8 cellular contexts compared by ENCODE assay signal in genomic region chr1:161133220-161133740, GRCh38. TPM values are rescaled to one million over a fixed set of nuclear protein-coding genes. Genes with fewer than 3 reads are reported as not detected.
DNase-seq lines count a peak whose midpoint lies in the region; TF ChIP-seq lines count a peak whose summit lies in the region.

No MANE protein-coding gene starts in this region.

- H2AFZ ChIP-seq in SU-DHL-6 (ENCODE audit: low read depth, low read length, severe bottlenecking): peak overlapping the region; percentile 90

- intact Hi-C loops in cardiac septum (cut with DNase I): loop anchor here (2.0 to 10.0 kb wide), 4 partner anchors 14 to 138 kb away; partner anchors contain the start of genes NIT1, PFDN2 and USP21

- H3K27ac ChIP-seq in cardiac muscle cell (peak overlapping the region; percentile 97), SU-DHL-6 (ENCODE audit: low read depth, low read length) (peak overlapping the region; percentile 64), urinary bladder (ENCODE audit: low read depth) (peak overlapping the region; percentile 97)

- no peak for DNase-seq in cardiac muscle cell (ENCODE audit: low read depth in 1 of 2, low spot score in 1 of 2)
- DNase-seq in cardiac septum (ENCODE audit: low spot score): no peak
- peak; percentile 11 for DNase-seq in iPS-NIHi11 (ENCODE audit: low spot score)
- no peak for DNase-seq in Kasumi-1 (lab: John Stamatoyannopoulos, UW)
- DNase-seq in ecto neural progenitor cell (ENCODE audit: low spot score): no peak
- DNase-seq in NCI-H128 (lab: John Stamatoyannopoulos, UW; ENCODE audit: unreplicated experiment): no peak

- H3K36me3 ChIP-seq in cardiac muscle cell: no peaks in the 10 kb centered on the region
- no peaks in the 10 kb centered on the region for H3K36me3 ChIP-seq in SU-DHL-6 (ENCODE audit: low read length)
- peaks cover 2% of the 10 kb centered on the region for H3K36me3 ChIP-seq in urinary bladder (ENCODE audit: insufficient read depth)

- H3K9me3 ChIP-seq in cardiac muscle cell (ENCODE audit: low read depth): no peaks in the 10 kb centered on the region
- H3K9me3 ChIP-seq in SU-DHL-6 (ENCODE audit: insufficient read depth, low read length): no peaks in the 10 kb centered on the region

- H3K79me2 ChIP-seq in SU-DHL-6 (ENCODE audit: insufficient read depth, low read length): peaks cover 19% of the 10 kb centered on the region

- no peaks in the 10 kb centered on the region for H3K9me2 ChIP-seq in SU-DHL-6 (replicated peaks; ENCODE audit: insufficient read depth, low read length)

- H3K4me3 ChIP-seq in cardiac muscle cell (peak overlapping the region; percentile 60), SU-DHL-6 (ENCODE audit: insufficient read depth, low read length, poor library complexity, severe bottlenecking) (peak overlapping the region; percentile 92), urinary bladder (ENCODE audit: low read depth, low read length) (peak overlapping the region; percentile 81)

- H3K27me3 ChIP-seq in cardiac muscle cell (no peaks in the 10 kb centered on the region), SU-DHL-6 (ENCODE audit: low read length) (no peaks in the 10 kb centered on the region)

- H3K4me1 ChIP-seq in cardiac muscle cell (ENCODE audit: low read depth) (peaks cover 33% of the 10 kb centered on the region), urinary bladder (ENCODE audit: insufficient read depth) (no peaks in the 10 kb centered on the region)

- peak overlapping the region; percentile 83 for H3K9ac ChIP-seq in SU-DHL-6 (ENCODE audit: low read length)

- 6% methylated on average over 11 of the region's 11 CpGs for WGBS in urinary bladder

- H3F3A ChIP-seq in SU-DHL-6 (ENCODE audit: insufficient read depth): peaks cover 25% of the 10 kb centered on the region

- no peaks in the 10 kb centered on the region for H4K20me1 ChIP-seq in SU-DHL-6 (ENCODE audit: low read depth, low read length)

- peak overlapping the region; percentile 92 for H3K4me2 ChIP-seq in SU-DHL-6 (ENCODE audit: low read depth, low read length, poor library complexity, severe bottlenecking)

- TF ChIP-seq CTCF in cardiac muscle cell (IDR thresholded peaks at IDR 0.05; ENCODE audit: low read depth, low read length): no peak
- TF ChIP-seq CTCF in SU-DHL-6 (IDR thresholded peaks at IDR 0.05; ENCODE audit: insufficient read depth, low read length, poor library complexity, severe bottlenecking): no peak

RNA-seq across cellular contexts. Expression of gene DEDD, which starts 0.8 kb away (rescaled TPM):
- total RNA-seq in cardiac muscle cell: 28.1 and 36.5 TPM in 2 replicates
- 30.8 and 35.5 TPM in 2 replicates for polyA plus RNA-seq in cardiac muscle cell
- total RNA-seq in cardiac septum: 28.3 TPM
- total RNA-seq in urinary bladder: 16.9 TPM
- 43.0 TPM for polyA plus RNA-seq in urinary bladder

RNA-seq across cellular contexts. Expression of gene NIT1, which starts 15.4 kb away (rescaled TPM):
- total RNA-seq in cardiac muscle cell (60.7 and 65.9 TPM in 2 replicates), cardiac septum (31.3 TPM), urinary bladder (18.9 TPM)
- polyA plus RNA-seq in cardiac muscle cell (64.6 and 92.6 TPM in 2 replicates), urinary bladder (49.5 TPM)

RNA-seq across cellular contexts. Expression of gene PFDN2, which starts 15.4 kb away (rescaled TPM):
- total RNA-seq in cardiac muscle cell (85.4 and 137 TPM in 2 replicates), cardiac septum (43.1 TPM), urinary bladder (9.8 TPM)
- polyA plus RNA-seq in cardiac muscle cell (103 and 121 TPM in 2 replicates), urinary bladder (108 TPM)

RNA-seq across cellular contexts. Expression of gene UFC1, which starts 20.5 kb away (rescaled TPM):
- total RNA-seq in cardiac muscle cell (51.2 and 61.2 TPM in 2 replicates), cardiac septum (73.6 TPM), urinary bladder (82.4 TPM)
- polyA plus RNA-seq in cardiac muscle cell (122 and 124 TPM in 2 replicates), urinary bladder (119 TPM)

RNA-seq across cellular contexts. Expression of gene USP21, which starts 26.0 kb away (rescaled TPM):
- 18.7 and 19.6 TPM in 2 replicates for total RNA-seq in cardiac muscle cell
- 48.8 and 59.9 TPM in 2 replicates for polyA plus RNA-seq in cardiac muscle cell
- 17.4 TPM for total RNA-seq in cardiac septum
- 12.5 TPM for total RNA-seq in urinary bladder
- 28.4 TPM for polyA plus RNA-seq in urinary bladder
